Comparison of ENCODE assay signal across 9 cellular contexts in genomic region chr12:10363922-10364838, GRCh38. TPM values are rescaled to one million over a fixed set of nuclear protein-coding genes. Genes with fewer than 3 reads are reported as not detected.
DNase-seq lines count a peak whose midpoint lies in the region; ATAC-seq, FAIRE-seq and TF ChIP-seq lines count a peak whose summit lies in the region.
"Had no signal": no experiment of that assay in that cellular context is flagged by ENCODE, and none has a peak within 500 bp of the region (broad histone marks: within the 10 kb centered on the region; RNA-seq: fewer than 3 reads in every experiment).

No MANE protein-coding gene starts in this region.

- H3K9me2 ChIP-seq in MM.1S (replicated peaks; ENCODE audit: insufficient read depth, low read length): no peaks in the 10 kb centered on the region

- peaks cover 18% of the 10 kb centered on the region for H3K27me3 Mint-ChIP-seq in activated CD4-positive, alpha-beta T cell treated with anti-CD3 and anti-CD28 coated beads, Interleukin-2, amount 10 ng/mL, durations not matched to agents 7 days and 5 days
- H3K27me3 Mint-ChIP-seq in naive B cell: no peaks in the 10 kb centered on the region
- H3K27me3 Mint-ChIP-seq: IgD-negative memory B cell had no signal

- WGBS in A549 (ENCODE audit: missing lambda C conversion rate): 32% methylated on average over 19 of the region's 19 CpGs

- peak overlapping the region; percentile 54 for H3K4me3 ChIP-seq in A549
- peak overlapping the region; percentile 60 for H3K4me3 ChIP-seq in GM12864 (ENCODE audit: low read depth, low read length)
- H3K4me3 ChIP-seq in MM.1S (ENCODE audit: low read length): peak overlapping the region; percentile 66

- no peak for TF ChIP-seq POLR2A in A549 (IDR thresholded peaks at IDR 0.05; ENCODE audit: low read length)

- no peaks in the 10 kb centered on the region for H3F3A ChIP-seq in MM.1S (ENCODE audit: insufficient read depth, low read length)

- CTCF ChIA-PET in A549 (lab: Yijun Ruan, JAX) (interaction anchor here (1.7 to 1.8 kb wide), 2 partner anchors 211 to 312 kb away, joined by 4 to 5 read pairs; no protein-coding TSS in a partner anchor), HEK293T (lab: Yijun Ruan, JAX) (interaction anchor here (0.5 to 1.4 kb wide), 2 partner anchors 128 to 614 kb away, joined by 3 read pairs; no protein-coding TSS in a partner anchor)
- CTCF ChIA-PET in activated CD4-positive, alpha-beta T cell treated with anti-CD3 and anti-CD28 coated beads, Interleukin-2, amount 10 ng/mL, durations not matched to agents 7 days and 5 days (lab: Charles Lee): interaction anchor here (0.5 to 0.7 kb wide), 2 partner anchors 145 to 1621 kb away, joined by 3 read pairs; no protein-coding TSS in a partner anchor

- H2AFZ ChIP-seq in MM.1S (ENCODE audit: low read length): no peak overlapping the region

- H3K4me1 Mint-ChIP-seq in activated CD4-positive, alpha-beta T cell treated with anti-CD3 and anti-CD28 coated beads, Interleukin-2, amount 10 ng/mL, durations not matched to agents 7 days and 5 days: peaks cover 12% of the 10 kb centered on the region
- H3K4me1 Mint-ChIP-seq in naive B cell: peaks cover 4 to 22% (median 11%) of the 10 kb centered on the region in 3 donors

- H3K36me3 Mint-ChIP-seq in activated CD4-positive, alpha-beta T cell treated with anti-CD3 and anti-CD28 coated beads, Interleukin-2, amount 10 ng/mL, durations not matched to agents 7 days and 5 days (ENCODE audit: low read depth): peaks cover 7% of the 10 kb centered on the region
- H3K36me3 Mint-ChIP-seq in naive B cell: peaks cover 4 to 10% of the 10 kb centered on the region in 2 donors

- H3K4me1 ChIP-seq in A549 (peaks cover 15% of the 10 kb centered on the region; the same call in 2 of the 3 replicates), MM.1S (ENCODE audit: low read length) (0 out of 2 replicates have a peak, but pooled peaks cover 4% of the 10 kb centered on the region)

- H3K9ac ChIP-seq in MM.1S (ENCODE audit: low read length): no peak overlapping the region

- H3K27me3 ChIP-seq in MM.1S (replicated peaks; ENCODE audit: insufficient read depth, low read length): peaks cover 89% of the 10 kb centered on the region

- peak overlapping the region; percentile 71 to 87 for H3K27ac ChIP-seq in A549
- H3K27ac ChIP-seq in MM.1S (ENCODE audit: low read length): no peak overlapping the region

- no peak overlapping the region for H3K27ac Mint-ChIP-seq in activated CD4-positive, alpha-beta T cell treated with anti-CD3 and anti-CD28 coated beads, Interleukin-2, amount 10 ng/mL, durations not matched to agents 7 days and 5 days
- no peak overlapping the region for H3K27ac Mint-ChIP-seq in naive B cell
- H3K27ac Mint-ChIP-seq: IgD-negative memory B cell had no signal

- FAIRE-seq in A549 (lab: Jason Lieb, UNC): no peak

- H4K20me1 ChIP-seq in MM.1S (ENCODE audit: insufficient read depth, low read length): peaks cover 4% of the 10 kb centered on the region

- TF ChIP-seq CTCF in A549 (IDR thresholded peaks at IDR 0.05) (no peak), GM12864 (IDR thresholded peaks at IDR 0.05; ENCODE audit: low read depth, low read length, missing control alignments) (no peak), MM.1S (IDR thresholded peaks at IDR 0.05; ENCODE audit: low read length) (no peak)

- TF ChIP-seq RAD21 in A549 (conservative IDR thresholded peaks at IDR 0.05 in 1 of 2, IDR thresholded peaks at IDR 0.05 in 1 of 2): no peak

- peak overlapping the region; percentile 84 for H3K4me2 ChIP-seq in A549
- H3K4me2 ChIP-seq in MM.1S (ENCODE audit: low read depth, low read length): peak overlapping the region; percentile 79

- H3K9me3 ChIP-seq in A549 (no peaks in the 10 kb centered on the region), MM.1S (replicated peaks; ENCODE audit: insufficient read depth, low read length) (no peaks in the 10 kb centered on the region)

- TF ChIP-seq EP300 in A549 (IDR thresholded peaks at IDR 0.05): no peak

- DNase-seq in A549 (ENCODE audit: low read depth in 1 of 2, low spot score in 1 of 2): peak in 1 of 2 experiments; percentile 28
- peak; percentile 36 for DNase-seq in GM12864 (ENCODE audit: low read depth)
- DNase-seq in HEK293T (ENCODE audit: extremely low spot score): no peak
- peak; percentile 51 for DNase-seq in MM.1S
- DNase-seq in activated CD4-positive, alpha-beta T cell treated with anti-CD3 and anti-CD28 coated beads, Interleukin-2, amount 10 ng/mL, durations not matched to agents 7 days and 5 days: peak; percentile 49
- peak; percentile 42 for DNase-seq in fibroblast of gingiva (ENCODE audit: low read depth)
- DNase-seq in naive B cell: peak; percentile 47
- no peak for DNase-seq in SKM-1 treated with dmso at 0.1 percent for 144 hours (lab: John Stamatoyannopoulos, UW; ENCODE audit: unreplicated experiment)

- no peaks in the 10 kb centered on the region for H3K79me2 ChIP-seq in MM.1S (ENCODE audit: low read length)

- no peaks in the 10 kb centered on the region for H3K36me3 ChIP-seq in MM.1S (replicated peaks; ENCODE audit: insufficient read depth, low read length)

- POLR2A ChIA-PET in A549 (lab: Yijun Ruan, JAX) (no interaction called here), HEK293T (lab: Yijun Ruan, JAX) (interaction anchor here (1.0 to 2.8 kb wide), 10 partner anchors 22 to 249 kb away, joined by 3 to 15 read pairs (median 4); partner anchors contain the start of genes GABARAPL1 and MAGOHB)
- POLR2A ChIA-PET in activated CD4-positive, alpha-beta T cell treated with anti-CD3 and anti-CD28 coated beads, Interleukin-2, amount 10 ng/mL, durations not matched to agents 7 days and 5 days (lab: Charles Lee): no interaction called here

- H3K9me3 Mint-ChIP-seq in activated CD4-positive, alpha-beta T cell treated with anti-CD3 and anti-CD28 coated beads, Interleukin-2, amount 10 ng/mL, durations not matched to agents 7 days and 5 days: peaks cover 7% of the 10 kb centered on the region
- peaks cover 0 to 4% (median 0%) of the 10 kb centered on the region in 7 donors for H3K9me3 Mint-ChIP-seq in naive B cell

- peak; percentile 82 to 83 for ATAC-seq in A549
- peak; percentile 58 to 59 for ATAC-seq in naive B cell (ENCODE audit: low read depth in 2 of 2)

- no peak overlapping the region for H3K4me3 Mint-ChIP-seq in activated CD4-positive, alpha-beta T cell treated with anti-CD3 and anti-CD28 coated beads, Interleukin-2, amount 10 ng/mL, durations not matched to agents 7 days and 5 days
- H3K4me3 Mint-ChIP-seq in naive B cell: no peak overlapping the region

TF ChIP-seq in A549, 52 proteins besides CTCF, POLR2A, EP300 and RAD21 (continues in another document):
- TF ChIP-seq ZFP36 (IDR thresholded peaks at IDR 0.05; ENCODE audit: borderline replicate concordance, partially characterized antibody) (no peak), ZSCAN20 (CRISPR knock-in tag; IDR thresholded peaks at IDR 0.05) (no peak), MAX (IDR thresholded peaks at IDR 0.05) (peak; percentile 46; the same call in 1 of the 2 replicates)

TF ChIP-seq in HEK293T, 16 proteins besides CTCF, POLR2A, EP300 and RAD21:
- TF ChIP-seq HDGF (IDR thresholded peaks at IDR 0.05; ENCODE audit: borderline replicate concordance): no peak
- peak; percentile 70 for TF ChIP-seq L3MBTL2 (conservative IDR thresholded peaks at IDR 0.05)

RNA-seq across cellular contexts. Expression of gene KLRK1, which starts 25.7 kb away (rescaled TPM):
- polyA plus RNA-seq in A549 (2011; rRNA removed): not detected in 2 replicates
- polyA plus RNA-seq in A549 (2012; cell fraction: cytosol; rRNA removed): not detected in 2 replicates
- polyA plus RNA-seq in A549 (2012; cell fraction: nucleus; rRNA removed): not detected in 2 replicates
- polyA plus RNA-seq in A549 (2017; fragmentation: RNase III; extraction: RNeasy Plus Mini Kit Qiagen cat#74134 plus additional on column Dnase treatment): not detected in 3 replicates
- not detected in 2 replicates for polyA minus RNA-seq in A549 (2011; rRNA and poly(A)+ RNA removed)
- total RNA-seq in activated CD4-positive, alpha-beta T cell treated with anti-CD3 and anti-CD28 coated beads, Interleukin-2, amount 10 ng/mL, durations not matched to agents 7 days and 5 days: under 1 TPM; 0.12 TPM
- polyA plus RNA-seq in naive B cell (ENCODE audit: low read depth in 6 of 6): 10 to 100 TPM in 4 of 6 donors, 1 to 10 TPM in 2; 3.3 to 56.7 (median 35.3) TPM

RNA-seq across cellular contexts. Expression of gene KLRC4, which starts 45.4 kb away (rescaled TPM):
- polyA plus RNA-seq in A549 (2011; rRNA removed): not detected in 2 replicates
- polyA plus RNA-seq in A549 (2012; cell fraction: cytosol; rRNA removed): not detected in 2 replicates
- polyA plus RNA-seq in A549 (2012; cell fraction: nucleus; rRNA removed): not detected in 2 replicates
- polyA plus RNA-seq in A549 (2017; fragmentation: RNase III; extraction: RNeasy Plus Mini Kit Qiagen cat#74134 plus additional on column Dnase treatment): not detected in 3 replicates
- polyA minus RNA-seq in A549 (2011; rRNA and poly(A)+ RNA removed): not detected in 2 replicates
- total RNA-seq in activated CD4-positive, alpha-beta T cell treated with anti-CD3 and anti-CD28 coated beads, Interleukin-2, amount 10 ng/mL, durations not matched to agents 7 days and 5 days: not detected
- polyA plus RNA-seq in naive B cell (ENCODE audit: low read depth in 6 of 6): not detected
- polyA plus RNA-seq: IgD-negative memory B cell had no signal

RNA-seq across cellular contexts. Expression of gene KLRC3, which starts 56.2 kb away (rescaled TPM):
- polyA plus RNA-seq in A549 (2011; rRNA removed) (0.10 TPM in 1 of 2 replicates, not detected in the other), A549 (2017; fragmentation: RNase III; extraction: RNeasy Plus Mini Kit Qiagen cat#74134 plus additional on column Dnase treatment) (not detected in 3 replicates), naive B cell (ENCODE audit: low read depth in 6 of 6) (not detected)
- polyA plus RNA-seq in A549 (2012; cell fraction: cytosol; rRNA removed): not detected in 2 replicates
- polyA plus RNA-seq in A549 (2012; cell fraction: nucleus; rRNA removed): not detected in 2 replicates
- not detected in 2 replicates for polyA minus RNA-seq in A549 (2011; rRNA and poly(A)+ RNA removed)
- total RNA-seq in activated CD4-positive, alpha-beta T cell treated with anti-CD3 and anti-CD28 coated beads, Interleukin-2, amount 10 ng/mL, durations not matched to agents 7 days and 5 days: not detected
- polyA plus RNA-seq: IgD-negative memory B cell had no signal

RNA-seq across cellular contexts. Expression of gene KLRD1, which starts 56.5 kb away (rescaled TPM):
- polyA plus RNA-seq in A549 (2011; rRNA removed): 0.01 TPM in 1 of 2 replicates, not detected in the other
- polyA plus RNA-seq in A549 (2012; cell fraction: cytosol; rRNA removed): not detected in 2 replicates
- not detected in 2 replicates for polyA plus RNA-seq in A549 (2012; cell fraction: nucleus; rRNA removed)
- polyA plus RNA-seq in A549 (2017; fragmentation: RNase III; extraction: RNeasy Plus Mini Kit Qiagen cat#74134 plus additional on column Dnase treatment): not detected in 3 replicates
- polyA minus RNA-seq in A549 (2011; rRNA and poly(A)+ RNA removed): under 0.01 TPM in 1 of 2 replicates, not detected in the other
- under 1 TPM in 1 of 2 experiments, not detected in 1; 0.27 TPM for total RNA-seq in activated CD4-positive, alpha-beta T cell treated with anti-CD3 and anti-CD28 coated beads, Interleukin-2, amount 10 ng/mL, durations not matched to agents 7 days and 5 days
- polyA plus RNA-seq in naive B cell (ENCODE audit: low read depth in 6 of 6): 1 to 10 TPM in 3 of 6 donors, under 1 TPM in 3; 0.60 to 2.4 (median 1.1) TPM

Comparison
In these comparisons a context has a peak if more than half of its experiments do, and no peak if none do; other contexts are left out.
1. DNase-seq: peak in GM12864 (single experiment), MM.1S (single experiment), activated CD4-positive, alpha-beta T cell treated with anti-CD3 and anti-CD28 coated beads, Interleukin-2, amount 10 ng/mL, durations not matched to agents 7 days and 5 days (single experiment), fibroblast of gingiva (single experiment) and naive B cell (single experiment); none in HEK293T (single experiment) and SKM-1 treated with dmso at 0.1 percent for 144 hours (single experiment).
2. RNA of gene KLRK1, which starts 25.7 kb away (polyA plus RNA-seq): 3.3 to 56.7 TPM in naive B cell; not detected in A549; every median in the first group is over 4 times any median in the second.
3. Peak in every context shown above with its lines, with median percentiles within 50 percentile points of each other: H3K4me3 ChIP-seq.